14 cellular contexts compared by ENCODE assay signal in the genomic region with DNA sequence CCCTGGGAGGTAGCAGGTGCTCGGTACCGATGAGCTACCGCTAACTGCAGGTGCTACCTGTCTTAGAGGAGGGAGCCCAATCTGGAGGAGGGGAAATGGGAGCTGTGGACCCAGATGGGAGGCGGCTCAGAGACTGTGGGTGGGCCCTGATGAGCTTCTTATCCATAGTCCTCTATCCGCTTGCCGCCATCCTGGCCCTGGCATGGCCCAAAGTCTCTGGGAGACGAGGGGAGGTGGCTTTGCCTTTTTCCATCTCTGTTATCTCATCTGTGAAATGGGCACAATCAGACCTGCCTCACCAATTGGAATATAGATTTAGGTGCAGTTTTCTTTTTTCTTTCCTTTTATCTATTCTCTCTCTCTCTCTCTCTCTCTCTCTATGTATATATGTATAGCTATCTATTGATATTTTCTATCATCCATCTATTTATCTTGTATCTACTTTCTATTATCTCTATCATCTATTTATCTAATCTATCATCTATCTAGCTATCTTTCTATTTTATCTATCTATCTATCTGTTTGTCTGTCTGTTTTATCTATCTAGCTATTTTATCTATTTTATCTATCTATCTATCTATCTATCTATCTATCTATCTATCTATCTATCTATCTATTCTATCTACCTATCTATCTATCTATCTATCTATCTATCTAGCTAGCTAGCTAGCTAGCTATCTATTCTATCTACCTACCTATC. TPM values are rescaled to one million over a fixed set of nuclear protein-coding genes. Genes with fewer than 3 reads are reported as not detected.
DNase-seq lines count a peak whose midpoint lies in the region; ATAC-seq, FAIRE-seq and TF ChIP-seq lines count a peak whose summit lies in the region.
"Had no signal": no experiment of that assay in that cellular context is flagged by ENCODE, and none has a peak within 500 bp of the region (broad histone marks: within the 10 kb centered on the region; RNA-seq: fewer than 3 reads in every experiment).

No MANE protein-coding gene starts in this region.

- CTCF ChIA-PET in K562 (lab: Yijun Ruan, JAX; ENCODE audit: low intra/inter-chr PET ratio) = interaction anchor here (1.6 kb wide), 1 partner anchor 58 kb away, joined by 4 read pairs; no protein-coding TSS in a partner anchor

- H3K27ac Mint-ChIP-seq in activated naive CD4-positive, alpha-beta T cell treated with anti-CD3 and anti-CD28 coated beads, Interleukin-2, amount 50 U/mL, for 72 hours = peak overlapping the region; percentile 68 to 88

- H3K36me3 ChIP-seq in K562 (ENCODE audit: control insufficient read depth, insufficient read depth, low read length) (peaks cover 12% of the 10 kb centered on the region; the same call in 2 of the 3 replicates), mucosa of rectum (ENCODE audit: control insufficient read depth in 2 of 2, insufficient read depth in 2 of 2, low read length in 2 of 2) (no peaks in the 10 kb centered on the region), tibial artery (no peaks in the 10 kb centered on the region), Karpas-422 (ENCODE audit: insufficient read depth, low read length) (no peaks in the 10 kb centered on the region)
- H3K36me3 ChIP-seq: cardiac muscle cell had no signal

- ATAC-seq in activated naive CD4-positive, alpha-beta T cell treated with anti-CD3 and anti-CD28 coated beads, Interleukin-2, amount 50 U/mL, for 72 hours = no peak
- no peak for ATAC-seq in K562
- ATAC-seq: activated T-cell treated with anti-CD3 and anti-CD28 coated beads, Interleukin-2, amount 50 U/mL, for 4 hours had no signal

- peaks cover 0 to 12% of the 10 kb centered on the region in 2 donors for H3K36me3 Mint-ChIP-seq in activated naive CD4-positive, alpha-beta T cell treated with anti-CD3 and anti-CD28 coated beads, Interleukin-2, amount 50 U/mL, for 72 hours

- TF ChIP-seq EP300 in K562 (IDR thresholded peaks at IDR 0.05; ENCODE audit: low read length) = no peak

- H3K9ac ChIP-seq in K562 (ENCODE audit: insufficient read depth in 1 of 2, low read depth in 2 of 2, low read length in 2 of 2) = peak overlapping the region in 1 of 2 experiments; percentile 15; a peak in 1 of 4 replicates
- no peak overlapping the region for H3K9ac ChIP-seq in mucosa of rectum (ENCODE audit: low read depth in 1 of 2, low read length in 2 of 2)
- no peak overlapping the region for H3K9ac ChIP-seq in Karpas-422 (ENCODE audit: low read length)

- no peaks in the 10 kb centered on the region for H3K9me1 ChIP-seq in K562 (ENCODE audit: control insufficient read depth, insufficient read depth, low read length)

- in situ Hi-C loops in K562 (cut with MboI) = no loop called here

- WGBS in K562 (ENCODE audit: insufficient coverage, low coverage, missing lambda C conversion rate) = 42% methylated on average over 7 of the region's 7 CpGs

- H3K9me3 ChIP-seq in K562 (replicated peaks; ENCODE audit: control insufficient read depth, insufficient read depth, low read depth, low read length) (no peaks in the 10 kb centered on the region), mucosa of rectum (ENCODE audit: control insufficient read depth in 2 of 2, low read length in 2 of 2) (no peaks in the 10 kb centered on the region), tibial artery (no peaks in the 10 kb centered on the region), Karpas-422 (ENCODE audit: low read length) (no peaks in the 10 kb centered on the region)

- POLR2A ChIA-PET in K562 (lab: Yijun Ruan, JAX) = interaction anchor here (0.9 to 2.0 kb wide), 6 partner anchors 10 to 35 kb away, joined by 4 to 8 read pairs (median 4); no protein-coding TSS in a partner anchor

- TF ChIP-seq RAD21 in K562 (CRISPR knock-in tag; conservative IDR thresholded peaks at IDR 0.05 in 1 of 2, IDR thresholded peaks at IDR 0.05 in 1 of 2) = no peak

- H3K79me2 ChIP-seq in K562 (ENCODE audit: control insufficient read depth, insufficient read depth, low read length) = peaks cover 23% of the 10 kb centered on the region
- H3K79me2 ChIP-seq in Karpas-422 (ENCODE audit: low read length) = no peaks in the 10 kb centered on the region

- no TSS peak for BruUV-seq in K562 (replicated peaks; lab: Mats Ljungman, UMichigan)

- H3K4me3 ChIP-seq in K562 (no peak overlapping the region), mucosa of rectum (ENCODE audit: low read length in 2 of 2) (no peak overlapping the region), tibial artery (no peak overlapping the region), Karpas-422 (ENCODE audit: low read length) (no peak overlapping the region)
- H3K4me3 ChIP-seq: cardiac muscle cell had no signal

- H3K27me3 ChIP-seq in K562 (ENCODE audit: control insufficient read depth in 2 of 2, insufficient read depth in 2 of 2, low read length in 2 of 2) (no peaks in the 10 kb centered on the region), mucosa of rectum (ENCODE audit: control insufficient read depth in 2 of 2, insufficient read depth in 2 of 2, low read length in 2 of 2) (no peaks in the 10 kb centered on the region), tibial artery (peaks cover 0 to 54% of the 10 kb centered on the region in 2 donors), Karpas-422 (ENCODE audit: low read length) (no peaks in the 10 kb centered on the region)
- H3K27me3 ChIP-seq: cardiac muscle cell had no signal

- TF ChIP-seq CTCF in K562 (IDR thresholded peaks at IDR 0.05 in 2 of 3, conservative IDR thresholded peaks at IDR 0.05 in 1 of 3; ENCODE audit: insufficient read depth in 2 of 3, low read depth in 1 of 3, low read length in 3 of 3) = no peak
- TF ChIP-seq CTCF in tibial artery (IDR thresholded peaks at IDR 0.05) = no peak

- DNase-seq in activated naive CD4-positive, alpha-beta T cell treated with anti-CD3 and anti-CD28 coated beads, Interleukin-2, amount 50 U/mL, for 72 hours (ENCODE audit: low spot score in 2 of 2) = no peak
- no peak for DNase-seq in activated naive CD4-positive, alpha-beta T cell (lab: John Stamatoyannopoulos, UW)
- DNase-seq in K562 (ENCODE audit: extremely low read depth in 1 of 4, low spot score in 3 of 4) (peak in 1 of 4 experiments; percentile 39), tibial artery (no peak), amniotic stem cell (lab: John Stamatoyannopoulos, UW) (no peak), Karpas-422 (no peak), HTR-8/SVneo (ENCODE audit: insufficient read length, low spot score) (no peak)
- DNase-seq: activated T-cell treated with anti-CD3 and anti-CD28 coated beads, Interleukin-2, amount 50 U/mL, for 4 hours; NCI-H1105; NCI-H526 treated with DMSO at 0.1 percent for 48 hours had no signal

- H3K4me1 ChIP-seq in K562 (replicated peaks in 1 of 2; ENCODE audit: control insufficient read depth in 2 of 2, insufficient read depth in 2 of 2, low read length in 2 of 2) = peaks cover 8 to 39% of the 10 kb centered on the region in 2 experiments; a peak in 3 of 5 replicates
- peaks cover 20 to 28% of the 10 kb centered on the region in 2 donors for H3K4me1 ChIP-seq in mucosa of rectum (ENCODE audit: control insufficient read depth in 2 of 2, insufficient read depth in 2 of 2, low read length in 2 of 2)
- H3K4me1 ChIP-seq in tibial artery = peaks cover 0 to 26% (median 16%) of the 10 kb centered on the region in 4 donors
- H3K4me1 ChIP-seq in Karpas-422 (ENCODE audit: low read length) = peaks cover 5% of the 10 kb centered on the region; the same call in 1 of the 2 replicates

- H3K9me2 ChIP-seq in Karpas-422 (replicated peaks; ENCODE audit: insufficient read depth, low read length) = no peaks in the 10 kb centered on the region

- H4K20me1 ChIP-seq in K562 (replicated peaks; ENCODE audit: control insufficient read depth, insufficient read depth, low read length) = peaks cover 57% of the 10 kb centered on the region
- peaks cover 18% of the 10 kb centered on the region; the same call in 1 of the 2 replicates for H4K20me1 ChIP-seq in Karpas-422 (ENCODE audit: insufficient read depth, low read depth, low read length)

- no peak for TF ChIP-seq POLR2A in K562 (conservative IDR thresholded peaks at IDR 0.05)

- FAIRE-seq in K562 (lab: Jason Lieb, UNC) (no peak), HTR-8/SVneo (lab: Jason Lieb, UNC) (no peak)
- FAIRE-seq: H54 had no signal

- intact Hi-C loops in K562 (cut with micrococcal nuclease) = no loop called here
- intact Hi-C loops in tibial artery (cut with DNase I; ENCODE audit: low total_unique reads) = no loop called here

- H2AFZ ChIP-seq in K562 (ENCODE audit: low read depth, low read length) (no peak overlapping the region), Karpas-422 (ENCODE audit: low read length) (no peak overlapping the region)

- no peaks in the 10 kb centered on the region for H3K9me3 Mint-ChIP-seq in activated naive CD4-positive, alpha-beta T cell treated with anti-CD3 and anti-CD28 coated beads, Interleukin-2, amount 50 U/mL, for 72 hours
- H3K9me3 Mint-ChIP-seq: activated T-cell treated with anti-CD3 and anti-CD28 coated beads, Interleukin-2, amount 50 U/mL, for 4 hours had no signal

- no peak overlapping the region for H3K27ac ChIP-seq in K562 (ENCODE audit: extremely low read depth, low read depth, low read length)
- H3K27ac ChIP-seq in mucosa of rectum (ENCODE audit: low read depth in 2 of 2, low read length in 2 of 2) = peak overlapping the region; percentile 76 to 81
- H3K27ac ChIP-seq in tibial artery = peak overlapping the region; percentile 6 to 62
- H3K27ac ChIP-seq in Karpas-422 (ENCODE audit: low read length) = no peak overlapping the region

- H3K4me2 ChIP-seq in K562 (ENCODE audit: insufficient read depth, low read length) (no peak overlapping the region), Karpas-422 (ENCODE audit: low read depth, low read length, poor library complexity, severe bottlenecking) (no peak overlapping the region)

RNA-seq across cellular contexts. Expression of a gene that starts 16.5 kb away (rescaled TPM):
- 100 to 1,000 TPM in 1 of 2 donors, 10 to 100 TPM in 1; 98.1 to 143 TPM for total RNA-seq in activated naive CD4-positive, alpha-beta T cell treated with anti-CD3 and anti-CD28 coated beads, Interleukin-2, amount 50 U/mL, for 72 hours
- total RNA-seq in K562 (2011; cell fraction: chromatin; rRNA removed; ENCODE audit: low replicate concordance) = 26.1 and 74.5 TPM in 2 replicates
- total RNA-seq in K562 (2011; cell fraction: nucleolus; rRNA removed) = 83.4 and 97.6 TPM in 2 replicates
- 68.4 and 69.2 TPM in 2 replicates for total RNA-seq in K562 (2011; cell fraction: nucleoplasm; rRNA removed)
- 40.8 and 54.1 TPM in 2 replicates for total RNA-seq in K562 (2014; rRNA removed)
- total RNA-seq in K562 (2014; rRNA removed; fragmentation: Illumina TruSeq; extraction: Trizol) = 17.5 and 22.7 TPM in 2 replicates
- 21.7 and 23.1 TPM in 2 replicates for total RNA-seq in K562 (2015; rRNA removed; fragmentation: Illumina TruSeq; extraction: Trizol)
- 91.3 and 91.6 TPM in 2 replicates for total RNA-seq in K562 (2021)
- polyA plus RNA-seq in K562 (2011; rRNA removed) = 36.0 and 48.1 TPM in 2 replicates
- 54.9 and 115 TPM in 2 replicates for polyA plus RNA-seq in K562 (2011; cell fraction: cytosol; rRNA removed)
- 12.4 and 19.5 TPM in 2 replicates for polyA plus RNA-seq in K562 (2011; cell fraction: nucleus; rRNA removed)
- polyA plus RNA-seq in K562 (2012) = 37.7 and 41.4 TPM in 2 replicates
- polyA plus RNA-seq in K562 (2014; fragmentation: Illumina TruSeq; extraction: Trizol) = 40.9 and 48.0 TPM in 2 replicates
- polyA plus RNA-seq in K562 (2014; fragmentation: Nextera tagmentation; extraction: Ambion mirVana) = 1 to 10 TPM; 8.8 to 9.0 TPM
- polyA plus RNA-seq in K562 (2014; rRNA removed) = 43.7 and 47.2 TPM in 2 replicates
- polyA minus RNA-seq in K562 (2011; rRNA and poly(A)+ RNA removed) = 19.0 and 26.6 TPM in 2 replicates
- 46.3 and 70.4 TPM in 2 replicates for polyA minus RNA-seq in K562 (2011; cell fraction: cytosol; rRNA and poly(A)+ RNA removed)
- 13.3 and 24.2 TPM in 2 replicates for polyA minus RNA-seq in K562 (2011; cell fraction: nucleus; rRNA and poly(A)+ RNA removed)
- not detected in 2 replicates for total RNA-seq in Karpas-422 (2014; rRNA removed; shearing (Covaris generic); ENCODE audit: low replicate concordance)
- total RNA-seq: HT-29 had no signal
- polyA plus RNA-seq: cardiac muscle cell had no signal

RNA-seq across cellular contexts. Expression of a gene that starts 46.6 kb away (rescaled TPM):
- total RNA-seq in activated naive CD4-positive, alpha-beta T cell treated with anti-CD3 and anti-CD28 coated beads, Interleukin-2, amount 50 U/mL, for 72 hours = 10 to 100 TPM; 31.2 to 40.7 TPM
- total RNA-seq in K562 (2011; cell fraction: chromatin; rRNA removed; ENCODE audit: low replicate concordance) = 242 and 510 TPM in 2 replicates
- total RNA-seq in K562 (2011; cell fraction: nucleolus; rRNA removed) = 134 and 184 TPM in 2 replicates
- total RNA-seq in K562 (2011; cell fraction: nucleoplasm; rRNA removed) = 201 and 203 TPM in 2 replicates
- total RNA-seq in K562 (2014; rRNA removed) = 31.7 and 34.0 TPM in 2 replicates
- 46.5 and 48.1 TPM in 2 replicates for total RNA-seq in K562 (2014; rRNA removed; fragmentation: Illumina TruSeq; extraction: Trizol)
- total RNA-seq in K562 (2015; rRNA removed; fragmentation: Illumina TruSeq; extraction: Trizol) = 36.6 and 38.5 TPM in 2 replicates
- total RNA-seq in K562 (2021) = 47.2 and 50.0 TPM in 2 replicates
- polyA plus RNA-seq in K562 (2011; rRNA removed) = 50.3 and 51.5 TPM in 2 replicates
- 24.7 and 32.9 TPM in 2 replicates for polyA plus RNA-seq in K562 (2011; cell fraction: cytosol; rRNA removed)
- polyA plus RNA-seq in K562 (2011; cell fraction: nucleus; rRNA removed) = 80.4 and 87.5 TPM in 2 replicates
- 21.3 and 30.8 TPM in 2 replicates for polyA plus RNA-seq in K562 (2012)
- polyA plus RNA-seq in K562 (2014; fragmentation: Illumina TruSeq; extraction: Trizol) = 41.3 and 46.6 TPM in 2 replicates
- polyA plus RNA-seq in K562 (2014; fragmentation: Nextera tagmentation; extraction: Ambion mirVana) = 10 to 100 TPM in 1 of 2 experiments, 1 to 10 TPM in 1; 6.1 to 13.9 TPM
- polyA plus RNA-seq in K562 (2014; rRNA removed) = 37.2 and 41.3 TPM in 2 replicates
- 105 and 124 TPM in 2 replicates for polyA minus RNA-seq in K562 (2011; rRNA and poly(A)+ RNA removed)
- polyA minus RNA-seq in K562 (2011; cell fraction: cytosol; rRNA and poly(A)+ RNA removed) = 40.4 and 42.1 TPM in 2 replicates
- 107 and 189 TPM in 2 replicates for polyA minus RNA-seq in K562 (2011; cell fraction: nucleus; rRNA and poly(A)+ RNA removed)
- total RNA-seq in Karpas-422 (2014; rRNA removed; shearing (Covaris generic); ENCODE audit: low replicate concordance) = 30.9 and 36.2 TPM in 2 replicates

Comparison
In these comparisons a context has a peak if more than half of its experiments do, and no peak if none do; other contexts are left out.
1. H3K27ac ChIP-seq: peak in mucosa of rectum (2 of 2) and tibial artery (2 of 2); none in K562 (single experiment) and Karpas-422 (single experiment).
2. RNA of a gene that starts 16.5 kb away (total RNA-seq): 98.1 to 143 TPM in activated naive CD4-positive, alpha-beta T cell treated with anti-CD3 and anti-CD28 coated beads, Interleukin-2, amount 50 U/mL, for 72 hours and 17.5 to 97.6 TPM in K562; not detected in Karpas-422; every median in the first group is over 10 times any median in the second.